In genomic region chr1:153658400-153659174, GRCh38 we compare ENCODE assay signal across 8 cellular contexts. TPM values are rescaled to one million over a fixed set of nuclear protein-coding genes. Genes with fewer than 3 reads are reported as not detected.
A peak's percentile ranks its signal among the peaks of the same experiment; 100 is the strongest.
DNase-seq lines count a peak whose midpoint lies in the region; ATAC-seq, FAIRE-seq and TF ChIP-seq lines count a peak whose summit lies in the region.

TSS of gene SNAPIN (plus strand) at chr1:153658703. CDS start at chr1:153658744, 41 bp downstream.

- H3K9me3 ChIP-seq in left ventricle myocardium inferior (replicated peaks) = no peaks in the 10 kb centered on the region

- DNase-seq in NCI-H1694 (lab: John Stamatoyannopoulos, UW) = peak; percentile 76
- DNase-seq in T-helper 2 cell = peak; percentile 74 to 94 (median 83)
- peak; percentile 47 to 96 (median 85) for DNase-seq in amygdala (lab: John Stamatoyannopoulos, UW)
- peak; percentile 93 for DNase-seq in left ventricle myocardium inferior
- no peak for DNase-seq in pulmonary artery endothelial cell (ENCODE audit: low read depth, low spot score)
- DNase-seq in urothelium cell line (ENCODE audit: low spot score) = peak; percentile 94

- intact Hi-C loops in left ventricle myocardium inferior (cut with micrococcal nuclease) = no loop called here

- no peak for FAIRE-seq in urothelium cell line (lab: Jason Lieb, UNC)

- peak within 1 kb of the TSS; percentile 98 for H3K27ac ChIP-seq in left ventricle myocardium inferior (replicated peaks)

- peak; percentile 92 for TF ChIP-seq POLR2A in GM15510 (IDR thresholded peaks at IDR 0.05; ENCODE audit: borderline replicate concordance, extremely low read depth, insufficient read length)

- ATAC-seq in HG02884 (IDR thresholded peaks at IDR 0.05; ENCODE audit: unreplicated experiment) = peak; percentile 78

- H3K4me3 ChIP-seq in left ventricle myocardium inferior = peak within 1 kb of the TSS; percentile 92

- no peaks in the 10 kb centered on the region for H3K27me3 ChIP-seq in left ventricle myocardium inferior (ENCODE audit: low read depth)

- TF ChIP-seq CTCF in left ventricle myocardium inferior (IDR thresholded peaks at IDR 0.05; ENCODE audit: borderline replicate concordance) = peak; percentile 35

- H3K36me3 ChIP-seq in left ventricle myocardium inferior = peaks cover 36% of the 10 kb centered on the region

- H3K4me1 ChIP-seq in left ventricle myocardium inferior = peaks cover 23% of the 10 kb centered on the region

RNA-seq across cellular contexts. Expression of gene SNAPIN, which starts in this region (rescaled TPM):
- total RNA-seq in left ventricle myocardium inferior = 67.0 TPM
- 60.6 and 61.7 TPM in 2 replicates for total RNA-seq in pulmonary artery endothelial cell
